Comparison of ENCODE assay signal across 12 cellular contexts in genomic region chr21:45826733-45827692, GRCh38.
DNase-seq lines count a peak whose midpoint lies in the region; ATAC-seq, FAIRE-seq and TF ChIP-seq lines count a peak whose summit lies in the region.
"Had no signal": no experiment of that assay in that cellular context is flagged by ENCODE, and none has a peak within 500 bp of the region (broad histone marks: within the 10 kb centered on the region; RNA-seq: fewer than 3 reads in every experiment).

No MANE protein-coding gene starts in this region.

- H3K4me3 Mint-ChIP-seq in central memory CD8-positive, alpha-beta T cell: no peak overlapping the region

- no peaks in the 10 kb centered on the region for H3K9me3 Mint-ChIP-seq in central memory CD8-positive, alpha-beta T cell

- H3K4me1 Mint-ChIP-seq in central memory CD8-positive, alpha-beta T cell: peaks cover 10% of the 10 kb centered on the region

- H3K27me3 ChIP-seq in right atrium auricular region: no peaks in the 10 kb centered on the region
- peaks cover 0 to 3% of the 10 kb centered on the region in 2 donors for H3K27me3 ChIP-seq in small intestine (ENCODE audit: control insufficient read depth in 2 of 2, insufficient read depth in 2 of 2, low read length in 2 of 2)

- H3K27ac Mint-ChIP-seq in central memory CD8-positive, alpha-beta T cell (ENCODE audit: low read depth): peak overlapping the region; percentile 11

- H3K27ac ChIP-seq in right atrium auricular region: no peak overlapping the region
- no peak overlapping the region for H3K27ac ChIP-seq in small intestine (ENCODE audit: low read depth in 1 of 2, low read length in 1 of 2)

- H3K4me1 ChIP-seq in right atrium auricular region (peaks cover 0 to 2% of the 10 kb centered on the region in 2 donors), small intestine (ENCODE audit: control insufficient read depth in 2 of 2, insufficient read depth in 1 of 2, low read depth in 1 of 2, low read length in 1 of 2) (peaks cover 0 to 2% of the 10 kb centered on the region in 2 donors)

- H3K36me3 ChIP-seq in right atrium auricular region (no peaks in the 10 kb centered on the region), small intestine (ENCODE audit: control insufficient read depth in 2 of 2, insufficient read depth in 2 of 2, low read length in 2 of 2) (no peaks in the 10 kb centered on the region)

- intact Hi-C loops in Right ventricle myocardium inferior (cut with DNase I): loop anchor here (10.0 kb wide), 1 partner anchor 88 kb away; no protein-coding TSS in a partner anchor

- WGBS in small intestine, 3 donors: 84 to 87% (median 87%) methylated on average over 24 of the region's 24 CpGs

- no peaks in the 10 kb centered on the region for H3K9me3 ChIP-seq in right atrium auricular region
- no peaks in the 10 kb centered on the region for H3K9me3 ChIP-seq in small intestine (ENCODE audit: control insufficient read depth, low read depth)

- ATAC-seq in Right ventricle myocardium inferior: no peak
- no peak for ATAC-seq in central memory CD8-positive, alpha-beta T cell (replicated peaks; ENCODE audit: extremely low read depth, poor library complexity, severe bottlenecking)

- peak; percentile 48 for DNase-seq in right atrium auricular region (ENCODE audit: low spot score)
- no peak for DNase-seq in Right ventricle myocardium inferior (ENCODE audit: missing footprints)
- peak; percentile 76 for DNase-seq in SIG-M5 treated with dmso at 0.1 percent for 504 hours (lab: John Stamatoyannopoulos, UW; ENCODE audit: unreplicated experiment)
- no peak for DNase-seq in central memory CD8-positive, alpha-beta T cell (ENCODE audit: low spot score in 2 of 2)
- DNase-seq in small intestine: no peak
- no peak for DNase-seq in OCI-M2 (lab: John Stamatoyannopoulos, UW; ENCODE audit: unreplicated experiment)
- no peak for DNase-seq in GM19238 (ENCODE audit: insufficient read length, low spot score)
- DNase-seq in NCI-H187 (lab: John Stamatoyannopoulos, UW): no peak
- DNase-seq: activated effector memory CD4-positive, alpha-beta T cell treated with anti-CD3 and anti-CD28 coated beads, Interleukin-2, amount 50 U/mL, for 16 hours; effector memory CD4-positive, alpha-beta T cell; nucleus accumbens had no signal

- FAIRE-seq in small intestine (lab: Jason Lieb, UNC): no peak
- FAIRE-seq: bronchial epithelial cell had no signal

- peaks cover 38% of the 10 kb centered on the region for H3K27me3 Mint-ChIP-seq in central memory CD8-positive, alpha-beta T cell

- H3K4me3 ChIP-seq in right atrium auricular region (no peak overlapping the region), small intestine (ENCODE audit: low read depth in 1 of 2, low read length in 2 of 2) (no peak overlapping the region)

- no peak for TF ChIP-seq CTCF in right atrium auricular region (IDR thresholded peaks at IDR 0.05)

- peaks cover 4% of the 10 kb centered on the region for H3K36me3 Mint-ChIP-seq in central memory CD8-positive, alpha-beta T cell (ENCODE audit: insufficient read depth)

Comparison
In these comparisons a context has a peak if more than half of its experiments do, and no peak if none do; other contexts are left out.
1. DNase-seq: peak in right atrium auricular region (single experiment) and SIG-M5 treated with dmso at 0.1 percent for 504 hours (single experiment); none in Right ventricle myocardium inferior (single experiment), central memory CD8-positive, alpha-beta T cell (0 of 2), small intestine (single experiment), OCI-M2 (single experiment), GM19238 (single experiment) and NCI-H187 (0 of 2).